ENCODE assay signal across 15 cellular contexts in the genomic region with DNA sequence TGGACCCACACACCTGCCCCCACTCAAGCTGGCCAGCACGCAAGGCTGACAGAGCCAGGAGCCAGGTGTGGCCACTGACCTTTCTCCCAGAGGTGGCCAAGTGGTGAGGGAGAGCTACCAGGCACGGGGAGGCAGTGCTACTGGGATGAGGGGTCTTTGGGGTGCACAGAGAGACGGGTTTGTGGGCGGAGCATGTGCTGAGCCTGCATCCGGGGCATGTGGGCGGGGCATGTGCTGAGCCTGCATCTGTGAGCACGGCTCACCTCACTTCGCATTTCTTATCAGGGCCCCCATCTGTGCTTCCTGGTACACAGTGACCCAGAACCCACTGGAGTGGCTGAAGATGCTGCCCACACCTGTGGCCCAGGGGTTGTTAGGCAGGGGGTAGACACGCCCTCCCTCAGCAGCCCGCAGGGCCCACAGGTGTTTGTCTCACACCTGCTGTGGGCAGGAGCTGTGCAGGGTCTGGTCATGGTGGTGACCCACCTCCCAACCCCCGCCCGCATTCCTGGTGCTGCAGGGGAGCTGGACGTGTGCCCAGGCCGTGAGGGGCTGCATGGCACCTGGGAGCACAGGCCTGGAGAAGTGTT. TPM values are rescaled to one million over a fixed set of nuclear protein-coding genes. Genes with fewer than 3 reads are reported as not detected.
DNase-seq lines count a peak whose midpoint lies in the region; ATAC-seq and TF ChIP-seq lines count a peak whose summit lies in the region.
"Had no signal": no experiment of that assay in that cellular context is flagged by ENCODE, and none has a peak within 500 bp of the region (broad histone marks: within the 10 kb centered on the region; RNA-seq: fewer than 3 reads in every experiment).

No MANE protein-coding gene starts in this region.

- H3K4me3 ChIP-seq in left ventricle myocardium inferior = no peak overlapping the region
- H3K4me3 ChIP-seq in lower leg skin (ENCODE audit: low read depth, poor library complexity, severe bottlenecking) = no peak overlapping the region

- 48 to 50% methylated on average over 9 to 12 of the region's 14 CpGs for WGBS in lower leg skin, 2 donors

- no peak for TF ChIP-seq POLR2A in lower leg skin (IDR thresholded peaks at IDR 0.05)

- peak; percentile 51 for DNase-seq in Right ventricle myocardium inferior (ENCODE audit: missing footprints)
- no peak for DNase-seq in left ventricle myocardium inferior
- DNase-seq in NCI-H146 treated with DMSO at 0.1 percent for 48 hours (lab: John Stamatoyannopoulos, UW; ENCODE audit: unreplicated experiment) = peak; percentile 6
- peak; percentile 79 for DNase-seq in germinal center (ENCODE audit: low spot score)
- DNase-seq in lower leg skin (ENCODE audit: low spot score in 2 of 2) = no peak
- DNase-seq: activated naive CD8-positive, alpha-beta T cell treated with anti-CD3 and anti-CD28 coated beads for 36 hours; CD8-positive, alpha-beta memory T cell; effector CD8-positive, alpha-beta T cell; HCEC 1CT; nephron progenitor cell; psoas muscle; T-helper 1 cell had no signal

- intact Hi-C loops in Right ventricle myocardium inferior (cut with DNase I) = loop anchor here (10.0 kb wide), 1 partner anchor 678 kb away; no protein-coding TSS in a partner anchor
- intact Hi-C loops in left ventricle myocardium inferior (cut with micrococcal nuclease) = no loop called here
- intact Hi-C loops in lower leg skin (cut with DNase I; ENCODE audit: low total_unique reads) = no loop called here

- H3K27ac ChIP-seq in left ventricle myocardium inferior (replicated peaks) = no peak overlapping the region
- H3K27ac ChIP-seq: psoas muscle had no signal

- ATAC-seq in Right ventricle myocardium inferior = no peak
- no peak for ATAC-seq in HG03460 (IDR thresholded peaks at IDR 0.05; ENCODE audit: unreplicated experiment)
- no peak for ATAC-seq in HG02588 (IDR thresholded peaks at IDR 0.05; ENCODE audit: unreplicated experiment)

- H3K36me3 ChIP-seq in left ventricle myocardium inferior = no peaks in the 10 kb centered on the region
- H3K36me3 ChIP-seq: tibial nerve had no signal

- H3K27me3 ChIP-seq in left ventricle myocardium inferior (ENCODE audit: low read depth) = peaks cover 89% of the 10 kb centered on the region

- H3K9me3 ChIP-seq in left ventricle myocardium inferior (replicated peaks) = no peaks in the 10 kb centered on the region
- H3K9me3 ChIP-seq: psoas muscle, tibial nerve had no signal

- no peak for TF ChIP-seq CTCF in left ventricle myocardium inferior (IDR thresholded peaks at IDR 0.05; ENCODE audit: borderline replicate concordance)
- no peak for TF ChIP-seq CTCF in lower leg skin (IDR thresholded peaks at IDR 0.05)

- peaks cover 8% of the 10 kb centered on the region for H3K4me1 ChIP-seq in left ventricle myocardium inferior
- H3K4me1 ChIP-seq: psoas muscle had no signal

RNA-seq across cellular contexts. Expression of a gene that starts 21.5 kb away (rescaled TPM):
- total RNA-seq in Right ventricle myocardium inferior (not detected), left ventricle myocardium inferior (not detected), lower leg skin (1 to 10 TPM in 1 of 4 donors, not detected in 3; 1.1 TPM)
- total RNA-seq: activated naive CD8-positive, alpha-beta T cell treated with anti-CD3 and anti-CD28 coated beads for 36 hours; CD8-positive, alpha-beta memory T cell; psoas muscle had no signal

RNA-seq across cellular contexts. Expression of a gene that starts 36.8 kb away (rescaled TPM):
- total RNA-seq in Right ventricle myocardium inferior (8.3 TPM), left ventricle myocardium inferior (8.0 TPM), lower leg skin (10 to 100 TPM in 2 of 4 donors, 1 to 10 TPM in 2; 8.7 to 13.0 (median 11.1) TPM)

RNA-seq across cellular contexts. Expression of a gene that starts 45.0 kb away (rescaled TPM):
- total RNA-seq in Right ventricle myocardium inferior (48.6 TPM), left ventricle myocardium inferior (69.0 TPM), lower leg skin (10 to 100 TPM; 21.0 to 37.1 (median 28.1) TPM)

Comparison
In these comparisons a context has a peak if more than half of its experiments do, and no peak if none do; other contexts are left out.
1. DNase-seq: peak in Right ventricle myocardium inferior (single experiment), NCI-H146 treated with DMSO at 0.1 percent for 48 hours (single experiment) and germinal center (single experiment); none in left ventricle myocardium inferior (single experiment) and lower leg skin (0 of 2).